Comparison of ENCODE assay signal across 2 cellular contexts in the genomic region with DNA sequence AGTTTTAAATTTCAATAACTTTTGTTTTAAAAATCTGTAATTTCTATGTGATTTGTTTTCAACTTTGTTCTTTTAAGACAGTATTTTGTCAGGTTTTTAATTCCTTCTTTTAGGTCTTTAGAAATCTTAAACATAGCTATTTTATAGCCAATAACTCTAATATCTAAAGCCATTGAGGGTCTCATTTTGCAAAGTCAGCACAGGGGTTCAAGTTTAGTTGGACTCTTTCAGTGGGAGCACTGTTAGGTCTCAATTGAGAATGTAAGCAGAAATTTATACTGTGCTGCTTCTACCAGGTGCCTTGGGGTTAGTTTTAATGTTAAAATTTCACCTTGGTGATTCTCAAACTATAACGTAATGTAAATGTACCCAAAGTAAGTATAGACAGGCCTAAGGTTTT.
TF ChIP-seq lines count a peak whose summit lies in the region.

No MANE protein-coding gene starts in this region.

TF ChIP-seq in HepG2, 621 proteins besides CTCF, POLR2A, EP300 and RAD21:
- TF ChIP-seq MAFK (conservative IDR thresholded peaks at IDR 0.05 in 1 of 2, IDR thresholded peaks at IDR 0.05 in 1 of 2; ENCODE audit: low read length in 2 of 2): peak; percentile 66 to 82
- TF ChIP-seq MAFF (IDR thresholded peaks at IDR 0.05; ENCODE audit: low read depth, low read length): peak; percentile 58
- TF ChIP-seq, protein P1, sequence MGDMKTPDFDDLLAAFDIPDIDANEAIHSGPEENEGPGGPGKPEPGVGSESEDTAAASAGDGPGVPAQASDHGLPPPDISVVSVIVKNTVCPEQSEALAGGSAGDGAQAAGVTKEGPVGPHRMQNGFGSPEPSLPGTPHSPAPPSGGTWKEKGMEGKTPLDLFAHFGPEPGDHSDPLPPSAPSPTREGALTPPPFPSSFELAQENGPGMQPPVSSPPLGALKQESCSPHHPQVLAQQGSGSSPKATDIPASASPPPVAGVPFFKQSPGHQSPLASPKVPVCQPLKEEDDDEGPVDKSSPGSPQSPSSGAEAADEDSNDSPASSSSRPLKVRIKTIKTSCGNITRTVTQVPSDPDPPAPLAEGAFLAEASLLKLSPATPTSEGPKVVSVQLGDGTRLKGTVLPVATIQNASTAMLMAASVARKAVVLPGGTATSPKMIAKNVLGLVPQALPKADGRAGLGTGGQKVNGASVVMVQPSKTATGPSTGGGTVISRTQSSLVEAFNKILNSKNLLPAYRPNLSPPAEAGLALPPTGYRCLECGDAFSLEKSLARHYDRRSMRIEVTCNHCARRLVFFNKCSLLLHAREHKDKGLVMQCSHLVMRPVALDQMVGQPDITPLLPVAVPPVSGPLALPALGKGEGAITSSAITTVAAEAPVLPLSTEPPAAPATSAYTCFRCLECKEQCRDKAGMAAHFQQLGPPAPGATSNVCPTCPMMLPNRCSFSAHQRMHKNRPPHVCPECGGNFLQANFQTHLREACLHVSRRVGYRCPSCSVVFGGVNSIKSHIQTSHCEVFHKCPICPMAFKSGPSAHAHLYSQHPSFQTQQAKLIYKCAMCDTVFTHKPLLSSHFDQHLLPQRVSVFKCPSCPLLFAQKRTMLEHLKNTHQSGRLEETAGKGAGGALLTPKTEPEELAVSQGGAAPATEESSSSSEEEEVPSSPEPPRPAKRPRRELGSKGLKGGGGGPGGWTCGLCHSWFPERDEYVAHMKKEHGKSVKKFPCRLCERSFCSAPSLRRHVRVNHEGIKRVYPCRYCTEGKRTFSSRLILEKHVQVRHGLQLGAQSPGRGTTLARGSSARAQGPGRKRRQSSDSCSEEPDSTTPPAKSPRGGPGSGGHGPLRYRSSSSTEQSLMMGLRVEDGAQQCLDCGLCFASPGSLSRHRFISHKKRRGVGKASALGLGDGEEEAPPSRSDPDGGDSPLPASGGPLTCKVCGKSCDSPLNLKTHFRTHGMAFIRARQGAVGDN (CRISPR knock-in tag; IDR thresholded peaks at IDR 0.05): no peak

TF ChIP-seq in IMR-90, 13 proteins besides CTCF, POLR2A, EP300 and RAD21 (continued from another document):
- TF ChIP-seq SMC3 (IDR thresholded peaks at IDR 0.05; ENCODE audit: low read depth, low read length) (no peak), MXI1 (IDR thresholded peaks at IDR 0.05; ENCODE audit: borderline replicate concordance, low read depth, low read length) (no peak)
